Comparison of ENCODE assay signal across 6 cellular contexts in genomic region chr9:34611251-34611810, GRCh38. TPM values are rescaled to one million over a fixed set of nuclear protein-coding genes. Genes with fewer than 3 reads are reported as not detected.
A peak's percentile ranks its signal among the peaks of the same experiment; 100 is the strongest.
DNase-seq lines count a peak whose midpoint lies in the region; ATAC-seq and TF ChIP-seq lines count a peak whose summit lies in the region.

No MANE protein-coding gene starts in this region.

- H3K4me3 ChIP-seq in esophagus squamous epithelium: peak overlapping the region; percentile 64 to 91 (median 79)

- WGBS in esophagus squamous epithelium, 2 donors: 56 to 67% methylated on average over 3 to 4 of the region's 10 CpGs

- peak; percentile 4 for ATAC-seq in stimulated activated memory B cell treated with anti-CD40 and anti-IgM and Interleukin-4, amounts not matched to agents 10 μg/mL and 1 μg/mL and 100 μg/mL, for 72 hours

- DNase-seq in esophagus squamous epithelium (lab: John Stamatoyannopoulos, UW) (no peak), activated gamma-delta T cell (lab: John Stamatoyannopoulos, UW) (no peak), NCI-H2081 treated with DMSO at 0.1 percent for 48 hours (lab: John Stamatoyannopoulos, UW) (no peak)

- H3K36me3 Mint-ChIP-seq in stimulated activated memory B cell treated with anti-CD40 and anti-IgM and Interleukin-4, amounts not matched to agents 10 μg/mL and 1 μg/mL and 100 μg/mL, for 72 hours: peaks cover 3% of the 10 kb centered on the region

- H3K9me3 ChIP-seq in KOPT-K1 (ENCODE audit: insufficient read depth, low read length, poor library complexity, severe bottlenecking): no peaks in the 10 kb centered on the region
- no peaks in the 10 kb centered on the region for H3K9me3 ChIP-seq in esophagus squamous epithelium

- H3K27me3 Mint-ChIP-seq in stimulated activated memory B cell treated with anti-CD40 and anti-IgM and Interleukin-4, amounts not matched to agents 10 μg/mL and 1 μg/mL and 100 μg/mL, for 72 hours: no peaks in the 10 kb centered on the region

- TF ChIP-seq POLR2A in esophagus squamous epithelium (IDR thresholded peaks at IDR 0.05): no peak

- intact Hi-C loops in esophagus squamous epithelium (cut with DNase I): no loop called here

- peaks cover 17% of the 10 kb centered on the region for H3K4me1 Mint-ChIP-seq in stimulated activated memory B cell treated with anti-CD40 and anti-IgM and Interleukin-4, amounts not matched to agents 10 μg/mL and 1 μg/mL and 100 μg/mL, for 72 hours

- H3K27me3 ChIP-seq in esophagus squamous epithelium: no peaks in the 10 kb centered on the region

- H3K27ac Mint-ChIP-seq in stimulated activated memory B cell treated with anti-CD40 and anti-IgM and Interleukin-4, amounts not matched to agents 10 μg/mL and 1 μg/mL and 100 μg/mL, for 72 hours: peak overlapping the region; percentile 94

- H3K4me3 Mint-ChIP-seq in stimulated activated memory B cell treated with anti-CD40 and anti-IgM and Interleukin-4, amounts not matched to agents 10 μg/mL and 1 μg/mL and 100 μg/mL, for 72 hours: peak overlapping the region; percentile 87

- H3K9me3 Mint-ChIP-seq in stimulated activated memory B cell treated with anti-CD40 and anti-IgM and Interleukin-4, amounts not matched to agents 10 μg/mL and 1 μg/mL and 100 μg/mL, for 72 hours: no peaks in the 10 kb centered on the region

- H3K4me1 ChIP-seq in esophagus squamous epithelium: peaks cover 10 to 30% (median 23%) of the 10 kb centered on the region in 3 donors

- TF ChIP-seq CTCF in C4-2B (conservative IDR thresholded peaks at IDR 0.05): no peak
- TF ChIP-seq CTCF in esophagus squamous epithelium (IDR thresholded peaks at IDR 0.05): no peak

- H3K36me3 ChIP-seq in KOPT-K1 (ENCODE audit: insufficient read depth, low read length): peaks cover 25% of the 10 kb centered on the region
- peaks cover 0 to 31% (median 0%) of the 10 kb centered on the region in 3 donors for H3K36me3 ChIP-seq in esophagus squamous epithelium

- H3K27ac ChIP-seq in C4-2B: peak overlapping the region; percentile 90
- H3K27ac ChIP-seq in KOPT-K1 (ENCODE audit: low read depth, low read length, poor library complexity, severe bottlenecking): peak overlapping the region; percentile 81
- peak overlapping the region; percentile 91 to 96 (median 94) for H3K27ac ChIP-seq in esophagus squamous epithelium

RNA-seq across cellular contexts. Expression of gene RPP25L, which starts 0.6 kb away (rescaled TPM):
- 10 to 100 TPM; 25.1 to 37.4 (median 28.0) TPM for total RNA-seq in esophagus squamous epithelium

RNA-seq across cellular contexts. Expression of gene DCTN3, which starts 9.0 kb away (rescaled TPM):
- total RNA-seq in esophagus squamous epithelium: 100 to 1,000 TPM in 2 of 4 donors, 10 to 100 TPM in 2; 67.1 to 136 (median 103) TPM

RNA-seq across cellular contexts. Expression of gene ARID3C, which starts 17.5 kb away (rescaled TPM):
- total RNA-seq in esophagus squamous epithelium: not detected

RNA-seq across cellular contexts. Expression of gene CNTFR, which starts 21.8 kb away (rescaled TPM):
- total RNA-seq in esophagus squamous epithelium: 1 to 10 TPM in 1 of 4 donors, under 1 TPM in 2, not detected in 1; 0.29 to 4.6 (median 0.40) TPM

RNA-seq across cellular contexts. Expression of gene SIGMAR1, which starts 26.3 kb away (rescaled TPM):
- total RNA-seq in esophagus squamous epithelium: 100 to 1,000 TPM in 1 of 4 donors, 10 to 100 TPM in 3; 77.4 to 112 (median 88.7) TPM
